Comparison of ENCODE assay signal across 21 cellular contexts in the genomic region with DNA sequence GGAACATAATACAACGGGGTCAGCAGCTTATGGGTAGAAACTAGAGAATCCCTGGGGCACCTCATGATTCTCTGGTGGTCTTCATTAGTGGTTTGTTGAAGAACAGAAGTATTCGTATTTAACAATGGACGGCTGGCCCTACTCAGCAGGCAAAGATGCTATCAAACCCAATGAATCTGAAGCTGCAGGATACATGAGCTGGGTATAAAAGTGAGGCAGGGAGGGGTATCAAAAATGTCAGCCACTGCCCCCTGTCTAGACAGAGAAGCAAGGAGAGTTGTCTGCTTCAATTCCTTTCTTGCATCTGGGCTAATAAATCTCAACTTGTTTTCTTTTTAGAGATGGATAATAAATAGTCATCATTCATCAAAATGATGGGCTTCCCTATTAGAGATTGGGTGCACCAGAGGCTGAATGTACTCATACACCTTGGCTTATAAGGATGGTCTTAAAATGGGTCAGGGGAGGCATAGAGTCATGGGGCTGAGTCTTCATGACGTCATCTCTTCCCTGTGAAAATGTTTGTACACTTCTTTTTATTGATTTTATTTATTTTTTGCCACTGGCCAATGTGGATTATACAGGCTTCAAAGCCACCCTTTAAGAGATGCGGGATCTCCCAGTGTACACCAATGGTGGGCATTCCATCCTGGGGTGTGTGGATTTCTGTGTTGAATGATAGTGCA.
DNase-seq lines count a peak whose midpoint lies in the region; ATAC-seq, FAIRE-seq and TF ChIP-seq lines count a peak whose summit lies in the region.
"Had no signal": no experiment of that assay in that cellular context is flagged by ENCODE, and none has a peak within 500 bp of the region (broad histone marks: within the 10 kb centered on the region; RNA-seq: fewer than 3 reads in every experiment).

No MANE protein-coding gene starts in this region.

- no peaks in the 10 kb centered on the region for H3K79me2 ChIP-seq in HepG2 (ENCODE audit: insufficient read depth, low read length)

- H3K9ac ChIP-seq in HepG2 (ENCODE audit: insufficient read depth, low read depth, low read length), result no peak overlapping the region
- H3K9ac ChIP-seq: BLaER1 treated with 17β-estradiol and CSF1 and Interleukin-3, amounts not matched to agents 10 nM and 100 nM had no signal

- no peak overlapping the region for H3K4me3 Mint-ChIP-seq in effector memory CD8-positive, alpha-beta T cell
- H3K4me3 Mint-ChIP-seq: B cell; CD4-positive, alpha-beta T cell; CD8-positive, alpha-beta T cell had no signal

- no peaks in the 10 kb centered on the region for H3K27me3 Mint-ChIP-seq in effector memory CD8-positive, alpha-beta T cell
- H3K27me3 Mint-ChIP-seq: B cell; CD4-positive, alpha-beta T cell had no signal

- no peak overlapping the region for H3K27ac Mint-ChIP-seq in effector memory CD8-positive, alpha-beta T cell
- H3K27ac Mint-ChIP-seq: B cell; CD4-positive, alpha-beta T cell; CD8-positive, alpha-beta T cell had no signal

- H4K20me1 ChIP-seq in HepG2 (ENCODE audit: insufficient read depth, low read length), result no peaks in the 10 kb centered on the region
- H4K20me1 ChIP-seq: BLaER1 treated with 17β-estradiol and CSF1 and Interleukin-3, amounts not matched to agents 10 nM and 100 nM had no signal

- no peak for FAIRE-seq in HepG2 (lab: Jason Lieb, UNC)
- FAIRE-seq: A549, D721Med, G401.6, GM12891, GM19239 had no signal

- no peaks in the 10 kb centered on the region for H3K36me3 Mint-ChIP-seq in effector memory CD8-positive, alpha-beta T cell (ENCODE audit: insufficient read depth)
- H3K36me3 Mint-ChIP-seq: CD8-positive, alpha-beta T cell had no signal

- no peak overlapping the region for H3K4me3 ChIP-seq in HepG2 (replicated peaks in 1 of 3; ENCODE audit: insufficient read depth in 1 of 3, low read depth in 2 of 3, low read length in 3 of 3)
- no peak overlapping the region for H3K4me3 ChIP-seq in right lobe of liver
- H3K4me3 ChIP-seq in esophagus muscularis mucosa, result no peak overlapping the region
- H3K4me3 ChIP-seq: A549; BLaER1 treated with 17β-estradiol and CSF1 and Interleukin-3, amounts not matched to agents 10 nM and 100 nM had no signal

- WGBS in HepG2 (ENCODE audit: low lambda C conversion rate), result 25% methylated on average over 5 of the region's 5 CpGs
- 67% methylated on average over 5 of the region's 5 CpGs for WGBS in right lobe of liver (ENCODE audit: insufficient coverage, low coverage, low lambda C conversion rate, missing lambda C conversion rate)
- WGBS in esophagus muscularis mucosa, result 90% methylated on average over 5 of the region's 5 CpGs

- intact Hi-C loops in HepG2 (cut with micrococcal nuclease; ENCODE audit: unreplicated experiment) (no loop called here), right lobe of liver (cut with DNase I) (no loop called here), esophagus muscularis mucosa (cut with DNase I) (no loop called here)

- no peak for TF ChIP-seq RAD21 in HepG2 (CRISPR knock-in tag; IDR thresholded peaks at IDR 0.05)

- peaks cover 27% of the 10 kb centered on the region for H3K9me3 ChIP-seq in HepG2 (ENCODE audit: low read length)
- no peaks in the 10 kb centered on the region for H3K9me3 ChIP-seq in right lobe of liver
- H3K9me3 ChIP-seq in esophagus muscularis mucosa, result peaks cover 0 to 50% (median 26%) of the 10 kb centered on the region in 4 donors

- CTCF ChIA-PET in HepG2 (lab: Yijun Ruan, JAX; ENCODE audit: low intra/inter-chr PET ratio, low total read pairs), result no interaction called here

- TF ChIP-seq EP300 in HepG2 (IDR thresholded peaks at IDR 0.05; ENCODE audit: low read depth in 2 of 2, low read length in 2 of 2) (no peak), HepG2 (CRISPR knock-in tag; IDR thresholded peaks at IDR 0.05; ENCODE audit: borderline replicate concordance) (no peak), esophagus muscularis mucosa (IDR thresholded peaks at IDR 0.05) (no peak)

- ATAC-seq in HepG2 (no peak), right lobe of liver (no peak)
- no peak for ATAC-seq in effector memory CD8-positive, alpha-beta T cell (replicated peaks)
- ATAC-seq: A549; CD8-positive, alpha-beta T cell had no signal

- no peak overlapping the region for H3K4me2 ChIP-seq in HepG2 (ENCODE audit: low read depth, low read length)
- H3K4me2 ChIP-seq: A549; BLaER1 treated with 17β-estradiol and CSF1 and Interleukin-3, amounts not matched to agents 10 nM and 100 nM had no signal

- H3K27ac ChIP-seq in HepG2 (ENCODE audit: extremely low read length, insufficient read depth, low read length) (no peak overlapping the region), right lobe of liver (no peak overlapping the region), esophagus muscularis mucosa (replicated peaks in 1 of 4) (no peak overlapping the region)
- H3K27ac ChIP-seq: 22Rv1; A549; BLaER1 treated with 17β-estradiol and CSF1 and Interleukin-3, amounts not matched to agents 10 nM and 100 nM; C4-2B had no signal

- DNase-seq in HepG2 (ENCODE audit: low spot score), result no peak
- no peak for DNase-seq in right lobe of liver
- peak; percentile 24 for DNase-seq in esophagus muscularis mucosa (ENCODE audit: extremely low spot score)
- DNase-seq in effector memory CD8-positive, alpha-beta T cell, result no peak
- no peak for DNase-seq in activated CD8-positive, alpha-beta memory T cell treated with anti-CD3 and anti-CD28 coated beads for 24 hours
- DNase-seq: AML-193; Caco-2; Calu3; CD4-positive, alpha-beta T cell; CD8-positive, alpha-beta T cell; DMS79 treated with DMSO at 0.1 percent for 48 hours; GF-D8 had no signal

- TF ChIP-seq POLR2A in HepG2 (IDR thresholded peaks at IDR 0.05; ENCODE audit: insufficient read depth in 1 of 2, low read depth in 2 of 2, low read length in 2 of 2) (no peak), right lobe of liver (IDR thresholded peaks at IDR 0.05) (no peak), esophagus muscularis mucosa (IDR thresholded peaks at IDR 0.05; ENCODE audit: low read depth) (no peak)

- H3K4me1 Mint-ChIP-seq in effector memory CD8-positive, alpha-beta T cell (ENCODE audit: low read depth in 2 of 2), result no peaks in the 10 kb centered on the region
- H3K4me1 Mint-ChIP-seq: B cell had no signal

- peaks cover 11 to 15% of the 10 kb centered on the region in 2 donors for H3K9me3 Mint-ChIP-seq in effector memory CD8-positive, alpha-beta T cell

- H3K27me3 ChIP-seq in HepG2 (ENCODE audit: control insufficient read depth in 1 of 2, insufficient read depth in 2 of 2, low read length in 2 of 2) (no peaks in the 10 kb centered on the region), right lobe of liver (no peaks in the 10 kb centered on the region), esophagus muscularis mucosa (no peaks in the 10 kb centered on the region)
- H3K27me3 ChIP-seq: BLaER1 treated with 17β-estradiol and CSF1 and Interleukin-3, amounts not matched to agents 10 nM and 100 nM had no signal

- in situ Hi-C loops in HepG2 (cut with HindIII; ENCODE audit: extremely low pct_ligation_motif_present, low pct_unique_long_range_greater_than_20kb), result no loop called here

- BruUV-seq in HepG2 (replicated peaks; lab: Mats Ljungman, UMichigan), result no TSS peak

- H3K4me1 ChIP-seq in HepG2 (ENCODE audit: insufficient read depth, low read length) (no peaks in the 10 kb centered on the region), right lobe of liver (no peaks in the 10 kb centered on the region), esophagus muscularis mucosa (no peaks in the 10 kb centered on the region)
- H3K4me1 ChIP-seq: A549; BLaER1 treated with 17β-estradiol and CSF1 and Interleukin-3, amounts not matched to agents 10 nM and 100 nM; Caco-2 had no signal

- H3K36me3 ChIP-seq in HepG2 (replicated peaks in 1 of 2; ENCODE audit: control insufficient read depth in 1 of 2, insufficient read depth in 2 of 2, low read length in 2 of 2), result no peaks in the 10 kb centered on the region
- no peaks in the 10 kb centered on the region for H3K36me3 ChIP-seq in right lobe of liver
- H3K36me3 ChIP-seq in esophagus muscularis mucosa, result no peaks in the 10 kb centered on the region
- H3K36me3 ChIP-seq: BLaER1 treated with 17β-estradiol and CSF1 and Interleukin-3, amounts not matched to agents 10 nM and 100 nM had no signal

- no peak overlapping the region for H2AFZ ChIP-seq in HepG2 (ENCODE audit: low read length)

- TF ChIP-seq CTCF in HepG2 (CRISPR knock-in tag; IDR thresholded peaks at IDR 0.05) (no peak), right lobe of liver (IDR thresholded peaks at IDR 0.05) (no peak), esophagus muscularis mucosa (IDR thresholded peaks at IDR 0.05) (no peak)

- POLR2A ChIA-PET in HepG2 (lab: Yijun Ruan, JAX), result no interaction called here

TF ChIP-seq in HepG2, 621 proteins besides CTCF, POLR2A, EP300 and RAD21:
- peak; percentile 93 for TF ChIP-seq CREB1 (IDR thresholded peaks at IDR 0.05)
- TF ChIP-seq CREB1 (CRISPR knock-in tag; IDR thresholded peaks at IDR 0.05), result no peak
- TF ChIP-seq ZFP1 (CRISPR knock-in tag; IDR thresholded peaks at IDR 0.05), result peak; percentile 96; the same call in 1 of the 2 replicates
- TF ChIP-seq, protein P1, sequence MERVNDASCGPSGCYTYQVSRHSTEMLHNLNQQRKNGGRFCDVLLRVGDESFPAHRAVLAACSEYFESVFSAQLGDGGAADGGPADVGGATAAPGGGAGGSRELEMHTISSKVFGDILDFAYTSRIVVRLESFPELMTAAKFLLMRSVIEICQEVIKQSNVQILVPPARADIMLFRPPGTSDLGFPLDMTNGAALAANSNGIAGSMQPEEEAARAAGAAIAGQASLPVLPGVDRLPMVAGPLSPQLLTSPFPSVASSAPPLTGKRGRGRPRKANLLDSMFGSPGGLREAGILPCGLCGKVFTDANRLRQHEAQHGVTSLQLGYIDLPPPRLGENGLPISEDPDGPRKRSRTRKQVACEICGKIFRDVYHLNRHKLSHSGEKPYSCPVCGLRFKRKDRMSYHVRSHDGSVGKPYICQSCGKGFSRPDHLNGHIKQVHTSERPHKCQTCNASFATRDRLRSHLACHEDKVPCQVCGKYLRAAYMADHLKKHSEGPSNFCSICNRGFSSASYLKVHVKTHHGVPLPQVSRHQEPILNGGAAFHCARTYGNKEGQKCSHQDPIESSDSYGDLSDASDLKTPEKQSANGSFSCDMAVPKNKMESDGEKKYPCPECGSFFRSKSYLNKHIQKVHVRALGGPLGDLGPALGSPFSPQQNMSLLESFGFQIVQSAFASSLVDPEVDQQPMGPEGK (CRISPR knock-in tag; IDR thresholded peaks at IDR 0.05), result no peak
- peak; percentile 97 for TF ChIP-seq ATF7 (IDR thresholded peaks at IDR 0.05)
- TF ChIP-seq ATF7 (CRISPR knock-in tag; IDR thresholded peaks at IDR 0.05), result no peak
TF ChIP-seq in HepG2: peak in this region for 3.
